1 cellular context compared by ENCODE assay signal in the genomic region with DNA sequence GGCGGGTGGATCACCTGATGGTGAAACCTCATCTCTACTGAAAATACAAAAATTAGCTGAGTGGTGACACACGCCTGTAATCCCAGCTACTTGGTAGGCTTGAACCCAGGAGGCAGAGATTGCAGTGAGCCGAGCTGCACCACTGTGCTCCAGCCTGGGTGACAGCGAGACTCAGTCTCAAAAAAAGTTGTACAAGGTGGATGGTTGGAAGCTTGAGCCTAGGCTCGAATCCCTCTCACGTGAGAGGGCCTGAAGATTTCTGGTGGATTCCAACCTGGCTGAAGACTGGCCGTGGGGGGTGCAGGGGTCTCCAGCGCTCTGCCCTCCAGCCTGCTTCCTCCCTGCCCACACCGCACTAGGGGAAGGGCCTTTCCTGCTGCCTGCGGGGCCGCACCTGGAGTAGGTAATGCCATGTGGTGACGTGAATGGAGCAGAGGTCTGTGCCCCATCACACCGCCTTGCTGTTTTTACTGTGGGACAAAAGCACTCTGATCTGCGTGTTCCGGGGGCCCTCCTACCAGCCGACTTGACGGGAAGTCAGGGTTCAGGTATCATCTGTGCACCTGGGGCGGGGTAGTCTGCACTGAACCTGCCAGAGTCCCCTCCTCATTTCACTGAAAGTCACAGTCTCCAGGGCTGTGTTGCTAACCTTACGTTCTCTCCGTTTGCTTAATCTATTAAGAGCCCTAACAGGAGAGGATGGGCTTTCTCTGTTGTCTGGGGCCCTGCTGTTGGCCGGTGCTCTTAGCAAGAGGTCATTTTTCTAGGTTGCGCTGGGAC.
TF ChIP-seq lines count a peak whose summit lies in the region.

No MANE protein-coding gene starts in this region.

TF ChIP-seq in HepG2, 621 proteins besides CTCF, POLR2A, EP300 and RAD21 (continued from another document and continues in another):
- TF ChIP-seq, protein P1, sequence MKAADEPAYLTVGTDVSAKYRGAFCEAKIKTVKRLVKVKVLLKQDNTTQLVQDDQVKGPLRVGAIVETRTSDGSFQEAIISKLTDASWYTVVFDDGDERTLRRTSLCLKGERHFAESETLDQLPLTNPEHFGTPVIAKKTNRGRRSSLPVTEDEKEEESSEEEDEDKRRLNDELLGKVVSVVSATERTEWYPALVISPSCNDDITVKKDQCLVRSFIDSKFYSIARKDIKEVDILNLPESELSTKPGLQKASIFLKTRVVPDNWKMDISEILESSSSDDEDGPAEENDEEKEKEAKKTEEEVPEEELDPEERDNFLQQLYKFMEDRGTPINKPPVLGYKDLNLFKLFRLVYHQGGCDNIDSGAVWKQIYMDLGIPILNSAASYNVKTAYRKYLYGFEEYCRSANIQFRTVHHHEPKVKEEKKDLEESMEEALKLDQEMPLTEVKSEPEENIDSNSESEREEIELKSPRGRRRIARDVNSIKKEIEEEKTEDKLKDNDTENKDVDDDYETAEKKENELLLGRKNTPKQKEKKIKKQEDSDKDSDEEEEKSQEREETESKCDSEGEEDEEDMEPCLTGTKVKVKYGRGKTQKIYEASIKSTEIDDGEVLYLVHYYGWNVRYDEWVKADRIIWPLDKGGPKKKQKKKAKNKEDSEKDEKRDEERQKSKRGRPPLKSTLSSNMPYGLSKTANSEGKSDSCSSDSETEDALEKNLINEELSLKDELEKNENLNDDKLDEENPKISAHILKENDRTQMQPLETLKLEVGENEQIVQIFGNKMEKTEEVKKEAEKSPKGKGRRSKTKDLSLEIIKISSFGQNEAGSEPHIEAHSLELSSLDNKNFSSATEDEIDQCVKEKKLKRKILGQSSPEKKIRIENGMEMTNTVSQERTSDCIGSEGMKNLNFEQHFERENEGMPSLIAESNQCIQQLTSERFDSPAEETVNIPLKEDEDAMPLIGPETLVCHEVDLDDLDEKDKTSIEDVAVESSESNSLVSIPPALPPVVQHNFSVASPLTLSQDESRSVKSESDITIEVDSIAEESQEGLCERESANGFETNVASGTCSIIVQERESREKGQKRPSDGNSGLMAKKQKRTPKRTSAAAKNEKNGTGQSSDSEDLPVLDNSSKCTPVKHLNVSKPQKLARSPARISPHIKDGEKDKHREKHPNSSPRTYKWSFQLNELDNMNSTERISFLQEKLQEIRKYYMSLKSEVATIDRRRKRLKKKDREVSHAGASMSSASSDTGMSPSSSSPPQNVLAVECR (CRISPR knock-in tag; IDR thresholded peaks at IDR 0.05; ENCODE audit: borderline replicate concordance) = 0 out of 2 replicates have a peak, but pooled peaks have one; percentile 14
- TF ChIP-seq RXRA (CRISPR knock-in tag; IDR thresholded peaks at IDR 0.05) (no peak), GLI4 (CRISPR knock-in tag; IDR thresholded peaks at IDR 0.05; ENCODE audit: borderline replicate concordance) (no peak), ZNF3 (CRISPR knock-in tag; IDR thresholded peaks at IDR 0.05) (no peak), ZNF484 (CRISPR knock-in tag; IDR thresholded peaks at IDR 0.05; ENCODE audit: borderline replicate concordance, low read depth) (peak; percentile 45; the same call in 1 of the 2 replicates), CREM (IDR thresholded peaks at IDR 0.05) (no peak), CREM (CRISPR knock-in tag; IDR thresholded peaks at IDR 0.05) (no peak), TARDBP (CRISPR knock-in tag; IDR thresholded peaks at IDR 0.05) (no peak; the same call in 1 of the 2 replicates), EZH2 (conservative IDR thresholded peaks at IDR 0.05; ENCODE audit: low read depth, low read length) (no peak), KLF15 (CRISPR knock-in tag; IDR thresholded peaks at IDR 0.05; ENCODE audit: borderline replicate concordance) (no peak), SP4 (CRISPR knock-in tag; IDR thresholded peaks at IDR 0.05) (no peak), HDAC2 (CRISPR knock-in tag; IDR thresholded peaks at IDR 0.05) (no peak), DMAP1 (CRISPR knock-in tag; IDR thresholded peaks at IDR 0.05) (no peak), SOX13 (IDR thresholded peaks at IDR 0.05) (0 out of 2 replicates have a peak, but pooled peaks have one; percentile 36), SOX13 (CRISPR knock-in tag; conservative IDR thresholded peaks at IDR 0.05 in 1 of 2, IDR thresholded peaks at IDR 0.05 in 1 of 2) (no peak), MATR3 (CRISPR knock-in tag; IDR thresholded peaks at IDR 0.05) (no peak), PLRG1 (conservative IDR thresholded peaks at IDR 0.05) (no peak), ZNF337 (CRISPR knock-in tag; IDR thresholded peaks at IDR 0.05; ENCODE audit: borderline replicate concordance, low read depth) (no peak), NR2F1 (CRISPR knock-in tag; IDR thresholded peaks at IDR 0.05) (no peak), KDM5B (CRISPR knock-in tag; IDR thresholded peaks at IDR 0.05; ENCODE audit: borderline replicate concordance) (peak; percentile 49; the same call in 1 of the 2 replicates), ZNF644 (CRISPR knock-in tag; IDR thresholded peaks at IDR 0.05; ENCODE audit: low read depth) (no peak), ZNF619 (CRISPR knock-in tag; IDR thresholded peaks at IDR 0.05) (no peak), ZNF883 (CRISPR knock-in tag; IDR thresholded peaks at IDR 0.05; ENCODE audit: not compliant biosample characterization) (peak; percentile 8), ZNF235 (CRISPR knock-in tag; IDR thresholded peaks at IDR 0.05; ENCODE audit: borderline replicate concordance) (peak; percentile 78; the same call in 1 of the 2 replicates), IRX3 (CRISPR knock-in tag; IDR thresholded peaks at IDR 0.05; ENCODE audit: borderline replicate concordance, low read depth) (0 out of 2 replicates have a peak, but pooled peaks have one; percentile 32), MIER3 (CRISPR knock-in tag; IDR thresholded peaks at IDR 0.05; ENCODE audit: borderline replicate concordance) (no peak; the same call in 1 of the 2 replicates), SATB2 (CRISPR knock-in tag; IDR thresholded peaks at IDR 0.05) (no peak), ATF7 (IDR thresholded peaks at IDR 0.05) (no peak), ATF7 (CRISPR knock-in tag; IDR thresholded peaks at IDR 0.05) (no peak), ZNF670 (CRISPR knock-in tag; IDR thresholded peaks at IDR 0.05; ENCODE audit: borderline replicate concordance) (no peak), RNF2 (conservative IDR thresholded peaks at IDR 0.05; ENCODE audit: low read depth) (no peak), YEATS2 (CRISPR knock-in tag; IDR thresholded peaks at IDR 0.05; ENCODE audit: borderline replicate concordance) (no peak), ZNF678 (CRISPR knock-in tag; IDR thresholded peaks at IDR 0.05) (no peak), FOXA1 (IDR thresholded peaks at IDR 0.05) (no peak), FOXA1 (CRISPR knock-in tag; IDR thresholded peaks at IDR 0.05) (no peak)
- TF ChIP-seq, protein P2, sequence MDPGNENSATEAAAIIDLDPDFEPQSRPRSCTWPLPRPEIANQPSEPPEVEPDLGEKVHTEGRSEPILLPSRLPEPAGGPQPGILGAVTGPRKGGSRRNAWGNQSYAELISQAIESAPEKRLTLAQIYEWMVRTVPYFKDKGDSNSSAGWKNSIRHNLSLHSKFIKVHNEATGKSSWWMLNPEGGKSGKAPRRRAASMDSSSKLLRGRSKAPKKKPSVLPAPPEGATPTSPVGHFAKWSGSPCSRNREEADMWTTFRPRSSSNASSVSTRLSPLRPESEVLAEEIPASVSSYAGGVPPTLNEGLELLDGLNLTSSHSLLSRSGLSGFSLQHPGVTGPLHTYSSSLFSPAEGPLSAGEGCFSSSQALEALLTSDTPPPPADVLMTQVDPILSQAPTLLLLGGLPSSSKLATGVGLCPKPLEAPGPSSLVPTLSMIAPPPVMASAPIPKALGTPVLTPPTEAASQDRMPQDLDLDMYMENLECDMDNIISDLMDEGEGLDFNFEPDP (CRISPR knock-in tag; conservative IDR thresholded peaks at IDR 0.05) = no peak
- TF ChIP-seq, protein P3, sequence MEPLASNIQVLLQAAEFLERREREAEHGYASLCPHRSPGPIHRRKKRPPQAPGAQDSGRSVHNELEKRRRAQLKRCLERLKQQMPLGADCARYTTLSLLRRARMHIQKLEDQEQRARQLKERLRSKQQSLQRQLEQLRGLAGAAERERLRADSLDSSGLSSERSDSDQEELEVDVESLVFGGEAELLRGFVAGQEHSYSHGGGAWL (CRISPR knock-in tag; IDR thresholded peaks at IDR 0.05) = no peak
- TF ChIP-seq, protein P4, sequence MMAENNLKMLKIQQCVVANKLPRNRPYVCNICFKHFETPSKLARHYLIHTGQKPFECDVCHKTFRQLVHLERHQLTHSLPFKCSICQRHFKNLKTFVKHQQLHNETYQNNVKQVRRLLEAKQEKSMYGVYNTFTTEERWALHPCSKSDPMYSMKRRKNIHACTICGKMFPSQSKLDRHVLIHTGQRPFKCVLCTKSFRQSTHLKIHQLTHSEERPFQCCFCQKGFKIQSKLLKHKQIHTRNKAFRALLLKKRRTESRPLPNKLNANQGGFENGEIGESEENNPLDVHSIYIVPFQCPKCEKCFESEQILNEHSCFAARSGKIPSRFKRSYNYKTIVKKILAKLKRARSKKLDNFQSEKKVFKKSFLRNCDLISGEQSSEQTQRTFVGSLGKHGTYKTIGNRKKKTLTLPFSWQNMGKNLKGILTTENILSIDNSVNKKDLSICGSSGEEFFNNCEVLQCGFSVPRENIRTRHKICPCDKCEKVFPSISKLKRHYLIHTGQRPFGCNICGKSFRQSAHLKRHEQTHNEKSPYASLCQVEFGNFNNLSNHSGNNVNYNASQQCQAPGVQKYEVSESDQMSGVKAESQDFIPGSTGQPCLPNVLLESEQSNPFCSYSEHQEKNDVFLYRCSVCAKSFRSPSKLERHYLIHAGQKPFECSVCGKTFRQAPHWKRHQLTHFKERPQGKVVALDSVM (CRISPR knock-in tag; IDR thresholded peaks at IDR 0.05) = no peak
- TF ChIP-seq, protein P5, sequence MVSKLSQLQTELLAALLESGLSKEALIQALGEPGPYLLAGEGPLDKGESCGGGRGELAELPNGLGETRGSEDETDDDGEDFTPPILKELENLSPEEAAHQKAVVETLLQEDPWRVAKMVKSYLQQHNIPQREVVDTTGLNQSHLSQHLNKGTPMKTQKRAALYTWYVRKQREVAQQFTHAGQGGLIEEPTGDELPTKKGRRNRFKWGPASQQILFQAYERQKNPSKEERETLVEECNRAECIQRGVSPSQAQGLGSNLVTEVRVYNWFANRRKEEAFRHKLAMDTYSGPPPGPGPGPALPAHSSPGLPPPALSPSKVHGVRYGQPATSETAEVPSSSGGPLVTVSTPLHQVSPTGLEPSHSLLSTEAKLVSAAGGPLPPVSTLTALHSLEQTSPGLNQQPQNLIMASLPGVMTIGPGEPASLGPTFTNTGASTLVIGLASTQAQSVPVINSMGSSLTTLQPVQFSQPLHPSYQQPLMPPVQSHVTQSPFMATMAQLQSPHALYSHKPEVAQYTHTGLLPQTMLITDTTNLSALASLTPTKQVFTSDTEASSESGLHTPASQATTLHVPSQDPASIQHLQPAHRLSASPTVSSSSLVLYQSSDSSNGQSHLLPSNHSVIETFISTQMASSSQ (IDR thresholded peaks at IDR 0.05; ENCODE audit: low read depth) = no peak
- TF ChIP-seq, protein P5 (CRISPR knock-in tag; IDR thresholded peaks at IDR 0.05; ENCODE audit: borderline replicate concordance) = peak; percentile 4; the same call in 1 of the 2 replicates
- TF ChIP-seq, protein P6, sequence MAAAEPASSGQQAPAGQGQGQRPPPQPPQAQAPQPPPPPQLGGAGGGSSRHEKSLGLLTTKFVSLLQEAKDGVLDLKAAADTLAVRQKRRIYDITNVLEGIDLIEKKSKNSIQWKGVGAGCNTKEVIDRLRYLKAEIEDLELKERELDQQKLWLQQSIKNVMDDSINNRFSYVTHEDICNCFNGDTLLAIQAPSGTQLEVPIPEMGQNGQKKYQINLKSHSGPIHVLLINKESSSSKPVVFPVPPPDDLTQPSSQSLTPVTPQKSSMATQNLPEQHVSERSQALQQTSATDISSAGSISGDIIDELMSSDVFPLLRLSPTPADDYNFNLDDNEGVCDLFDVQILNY (CRISPR knock-in tag; conservative IDR thresholded peaks at IDR 0.05) = no peak
- TF ChIP-seq, protein P7, sequence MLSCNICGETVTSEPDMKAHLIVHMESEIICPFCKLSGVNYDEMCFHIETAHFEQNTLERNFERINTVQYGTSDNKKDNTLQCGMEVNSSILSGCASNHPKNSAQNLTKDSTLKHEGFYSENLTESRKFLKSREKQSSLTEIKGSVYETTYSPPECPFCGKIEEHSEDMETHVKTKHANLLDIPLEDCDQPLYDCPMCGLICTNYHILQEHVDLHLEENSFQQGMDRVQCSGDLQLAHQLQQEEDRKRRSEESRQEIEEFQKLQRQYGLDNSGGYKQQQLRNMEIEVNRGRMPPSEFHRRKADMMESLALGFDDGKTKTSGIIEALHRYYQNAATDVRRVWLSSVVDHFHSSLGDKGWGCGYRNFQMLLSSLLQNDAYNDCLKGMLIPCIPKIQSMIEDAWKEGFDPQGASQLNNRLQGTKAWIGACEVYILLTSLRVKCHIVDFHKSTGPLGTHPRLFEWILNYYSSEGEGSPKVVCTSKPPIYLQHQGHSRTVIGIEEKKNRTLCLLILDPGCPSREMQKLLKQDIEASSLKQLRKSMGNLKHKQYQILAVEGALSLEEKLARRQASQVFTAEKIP (CRISPR knock-in tag; IDR thresholded peaks at IDR 0.05; ENCODE audit: borderline replicate concordance) = no peak
- TF ChIP-seq, protein P8, sequence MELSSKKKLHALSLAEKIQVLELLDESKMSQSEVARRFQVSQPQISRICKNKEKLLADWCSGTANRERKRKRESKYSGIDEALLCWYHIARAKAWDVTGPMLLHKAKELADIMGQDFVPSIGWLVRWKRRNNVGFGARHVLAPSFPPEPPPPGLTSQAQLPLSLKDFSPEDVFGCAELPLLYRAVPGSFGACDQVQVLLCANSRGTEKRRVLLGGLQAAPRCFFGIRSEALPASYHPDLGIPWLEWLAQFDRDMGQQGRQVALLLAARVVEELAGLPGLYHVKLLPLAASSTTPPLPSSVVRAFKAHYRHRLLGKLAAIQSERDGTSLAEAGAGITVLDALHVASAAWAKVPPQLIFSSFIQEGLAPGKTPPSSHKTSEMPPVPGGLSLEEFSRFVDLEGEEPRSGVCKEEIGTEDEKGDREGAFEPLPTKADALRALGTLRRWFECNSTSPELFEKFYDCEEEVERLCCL (CRISPR knock-in tag; IDR thresholded peaks at IDR 0.05; ENCODE audit: borderline replicate concordance) = no peak; the same call in 1 of the 2 replicates
